Comparison of ENCODE assay signal across 27 cellular contexts in genomic region chr4:131192318-131192717, GRCh38.
"Had no signal": no experiment of that assay in that cellular context is flagged by ENCODE, and none has a peak within 500 bp of the region (broad histone marks: within the 10 kb centered on the region; RNA-seq: fewer than 3 reads in every experiment).

No MANE protein-coding gene starts in this region.

- H3K27me3 Mint-ChIP-seq: activated CD4-positive, alpha-beta memory T cell treated with anti-CD3 and anti-CD28 coated beads, Interleukin-2, amount 10 ng/mL, durations not matched to agents 7 days and 5 days; activated CD4-positive, alpha-beta T cell treated with anti-CD3 and anti-CD28 coated beads, Interleukin-2, amount 10 ng/mL, durations not matched to agents 7 days and 5 days; activated naive CD4-positive, alpha-beta T cell treated with anti-CD3 and anti-CD28 coated beads, Interleukin-2, amount 10 ng/mL, durations not matched to agents 7 days and 5 days; activated naive CD8-positive, alpha-beta T cell treated with anti-CD3 and anti-CD28 coated beads, Interleukin-2, amount 10 ng/mL, durations not matched to agents 7 days and 5 days; activated T-cell treated with anti-CD3 and anti-CD28 coated beads, Interleukin-2, amount 50 U/mL, for 24 hours; central memory CD8-positive, alpha-beta T cell; dendritic cell treated with granulocyte-macrophage colony-stimulating factor and Interleukin-4, amounts not matched to agents 40 ng/mL and 50 ng/mL, for 4 days had no signal

- H3K4me1 Mint-ChIP-seq: activated CD4-positive, alpha-beta memory T cell treated with anti-CD3 and anti-CD28 coated beads, Interleukin-2, amount 10 ng/mL, durations not matched to agents 7 days and 5 days; activated CD4-positive, alpha-beta T cell treated with anti-CD3 and anti-CD28 coated beads, Interleukin-2, amount 10 ng/mL, durations not matched to agents 7 days and 5 days; activated naive CD4-positive, alpha-beta T cell treated with anti-CD3 and anti-CD28 coated beads, Interleukin-2, amount 10 ng/mL, durations not matched to agents 7 days and 5 days; activated naive CD8-positive, alpha-beta T cell treated with anti-CD3 and anti-CD28 coated beads, Interleukin-2, amount 10 ng/mL, durations not matched to agents 7 days and 5 days; brain; central memory CD8-positive, alpha-beta T cell had no signal

- H3K4me1 ChIP-seq: ascending aorta, breast epithelium, esophagus squamous epithelium, gastroesophageal sphincter had no signal

- H3K4me3 Mint-ChIP-seq: activated CD4-positive, alpha-beta memory T cell treated with anti-CD3 and anti-CD28 coated beads, Interleukin-2, amount 10 ng/mL, durations not matched to agents 7 days and 5 days; activated CD4-positive, alpha-beta T cell treated with anti-CD3 and anti-CD28 coated beads, Interleukin-2, amount 10 ng/mL, durations not matched to agents 7 days and 5 days; activated naive CD4-positive, alpha-beta T cell treated with anti-CD3 and anti-CD28 coated beads, Interleukin-2, amount 10 ng/mL, durations not matched to agents 7 days and 5 days; activated naive CD8-positive, alpha-beta T cell treated with anti-CD3 and anti-CD28 coated beads, Interleukin-2, amount 10 ng/mL, durations not matched to agents 7 days and 5 days; activated T-cell treated with anti-CD3 and anti-CD28 coated beads, Interleukin-2, amount 50 U/mL, for 24 hours; activated T-cell treated with anti-CD3 and anti-CD28 coated beads, Interleukin-2, amount 50 U/mL, for 72 hours; brain; central memory CD8-positive, alpha-beta T cell; dendritic cell treated with granulocyte-macrophage colony-stimulating factor and Interleukin-4, amounts not matched to agents 40 ng/mL and 50 ng/mL, for 4 days had no signal

- H3K27me3 ChIP-seq: ascending aorta, breast epithelium, dorsolateral prefrontal cortex, esophagus squamous epithelium, gastroesophageal sphincter had no signal

- H3K9me3 ChIP-seq: ascending aorta, esophagus squamous epithelium, gastroesophageal sphincter had no signal

- H3K4me3 ChIP-seq: ascending aorta, breast epithelium, coronary artery, dorsolateral prefrontal cortex, esophagus squamous epithelium, gastroesophageal sphincter had no signal

- DNase-seq: activated CD4-positive, alpha-beta memory T cell treated with anti-CD3 and anti-CD28 coated beads, Interleukin-2, amount 10 ng/mL, durations not matched to agents 7 days and 5 days; activated CD4-positive, alpha-beta T cell treated with anti-CD3 and anti-CD28 coated beads for 1 hour; activated CD4-positive, alpha-beta T cell treated with anti-CD3 and anti-CD28 coated beads for 4 hours; activated CD4-positive, alpha-beta T cell treated with anti-CD3 and anti-CD28 coated beads, Interleukin-2, amount 10 ng/mL, durations not matched to agents 7 days and 5 days; activated CD4-positive, alpha-beta T cell treated with anti-CD3 and anti-CD28 coated beads, Interleukin-2, amount 50 U/mL, for 4 hours; activated CD8-positive, alpha-beta memory T cell treated with anti-CD3 and anti-CD28 coated beads, Interleukin-2, amount 50 U/mL, for 48 hours; activated gamma-delta T cell; activated naive CD4-positive, alpha-beta T cell; activated naive CD4-positive, alpha-beta T cell treated with anti-CD3 and anti-CD28 coated beads, Interleukin-2, amount 10 ng/mL, durations not matched to agents 7 days and 5 days; activated naive CD8-positive, alpha-beta T cell treated with anti-CD3 and anti-CD28 coated beads, Interleukin-2, amount 10 ng/mL, durations not matched to agents 7 days and 5 days; activated T-cell treated with anti-CD3 and anti-CD28 coated beads for 4 hours; activated T-cell treated with anti-CD3 and anti-CD28 coated beads, Interleukin-2, amount 50 U/mL, for 24 hours; activated T-cell treated with anti-CD3 and anti-CD28 coated beads, Interleukin-2, amount 50 U/mL, for 72 hours; dorsolateral prefrontal cortex; effector memory CD4-positive, alpha-beta T cell; esophagus squamous epithelium; foreskin melanocyte; T-helper 2 cell had no signal

- H3K36me3 ChIP-seq: ascending aorta, breast epithelium, esophagus squamous epithelium, gastroesophageal sphincter had no signal

- H3K27ac ChIP-seq: ascending aorta, breast epithelium, coronary artery, dorsolateral prefrontal cortex, epithelial cell of prostate, esophagus squamous epithelium, gastroesophageal sphincter had no signal

- H3K9me3 Mint-ChIP-seq: activated CD4-positive, alpha-beta T cell treated with anti-CD3 and anti-CD28 coated beads, Interleukin-2, amount 10 ng/mL, durations not matched to agents 7 days and 5 days; activated naive CD8-positive, alpha-beta T cell treated with anti-CD3 and anti-CD28 coated beads, Interleukin-2, amount 10 ng/mL, durations not matched to agents 7 days and 5 days; dendritic cell treated with granulocyte-macrophage colony-stimulating factor and Interleukin-4, amounts not matched to agents 40 ng/mL and 50 ng/mL, for 4 days had no signal

- ATAC-seq: activated naive CD4-positive, alpha-beta T cell treated with anti-CD3 and anti-CD28 coated beads, Interleukin-2, amount 50 U/mL, for 72 hours; activated T-cell treated with anti-CD3 and anti-CD28 coated beads, Interleukin-2, amount 50 U/mL, for 72 hours; gastroesophageal sphincter had no signal

- H3K36me3 Mint-ChIP-seq: activated naive CD4-positive, alpha-beta T cell treated with anti-CD3 and anti-CD28 coated beads, Interleukin-2, amount 10 ng/mL, durations not matched to agents 7 days and 5 days; activated naive CD4-positive, alpha-beta T cell treated with anti-CD3 and anti-CD28 coated beads, Interleukin-2, amount 50 U/mL, for 72 hours; activated naive CD8-positive, alpha-beta T cell treated with anti-CD3 and anti-CD28 coated beads, Interleukin-2, amount 10 ng/mL, durations not matched to agents 7 days and 5 days; brain had no signal

- H3K27ac Mint-ChIP-seq: activated CD4-positive, alpha-beta memory T cell treated with anti-CD3 and anti-CD28 coated beads, Interleukin-2, amount 10 ng/mL, durations not matched to agents 7 days and 5 days; activated CD4-positive, alpha-beta T cell treated with anti-CD3 and anti-CD28 coated beads, Interleukin-2, amount 10 ng/mL, durations not matched to agents 7 days and 5 days; activated naive CD4-positive, alpha-beta T cell treated with anti-CD3 and anti-CD28 coated beads, Interleukin-2, amount 10 ng/mL, durations not matched to agents 7 days and 5 days; activated naive CD4-positive, alpha-beta T cell treated with anti-CD3 and anti-CD28 coated beads, Interleukin-2, amount 50 U/mL, for 72 hours; activated naive CD8-positive, alpha-beta T cell treated with anti-CD3 and anti-CD28 coated beads, Interleukin-2, amount 10 ng/mL, durations not matched to agents 7 days and 5 days; activated T-cell treated with anti-CD3 and anti-CD28 coated beads, Interleukin-2, amount 50 U/mL, for 24 hours; activated T-cell treated with anti-CD3 and anti-CD28 coated beads, Interleukin-2, amount 50 U/mL, for 72 hours; brain; dendritic cell treated with granulocyte-macrophage colony-stimulating factor and Interleukin-4, amounts not matched to agents 40 ng/mL and 50 ng/mL, for 4 days had no signal
